ENCODE assay signal across 30 cellular contexts in genomic region chr15:95528920-95529319, GRCh38.
"Had no signal": no experiment of that assay in that cellular context is flagged by ENCODE, and none has a peak within 500 bp of the region (broad histone marks: within the 10 kb centered on the region; RNA-seq: fewer than 3 reads in every experiment).

No MANE protein-coding gene starts in this region.

- H3K4me3 Mint-ChIP-seq: natural killer cell; nephron; neural progenitor cell; stimulated activated memory B cell treated with anti-CD40 and anti-IgM and Interleukin-4, amounts not matched to agents 10 μg/mL and 1 μg/mL and 100 μg/mL, for 72 hours; stimulated activated naive CD8-positive, alpha-beta T cell treated with anti-CD3 and anti-CD28 coated beads, Interleukin-15, amount 100 ng/mL, for 72 hours had no signal

- H3K4me1 Mint-ChIP-seq: natural killer cell; stimulated activated memory B cell treated with anti-CD40 and anti-IgM and Interleukin-4, amounts not matched to agents 10 μg/mL and 1 μg/mL and 100 μg/mL, for 72 hours; stimulated activated naive CD8-positive, alpha-beta T cell treated with anti-CD3 and anti-CD28 coated beads, Interleukin-15, amount 100 ng/mL, for 72 hours had no signal

- H3K9ac ChIP-seq: neural progenitor cell, parathyroid adenoma had no signal

- DNase-seq: natural killer cell; occipital lobe; ovary; posterior cingulate gyrus; psoas muscle; right cardiac atrium; right lobe of liver; sigmoid colon; small intestine; stimulated activated CD4-positive, alpha-beta T cell treated with anti-CD3 and anti-CD28 coated beads, Interleukin-15, amount 100 ng/mL, for 24 hours; stimulated activated CD4-positive, alpha-beta T cell treated with anti-CD3 and anti-CD28 coated beads, Interleukin-2, amount 100 ng/mL, for 24 hours; stimulated activated CD4-positive, alpha-beta T cell treated with anti-CD3 and anti-CD28 coated beads, Interleukin-2, amount 100 ng/mL, for 48 hours; stimulated activated CD4-positive, alpha-beta T cell treated with anti-CD3 and anti-CD28 coated beads, Interleukin-4, amount 100 ng/mL, for 4 hours; stimulated activated CD8-positive, alpha-beta memory T cell treated with anti-CD3 and anti-CD28 coated beads, Interleukin-4, amount 100 ng/mL, for 48 hours; stimulated activated naive CD4-positive, alpha-beta T cell; stimulated activated naive CD8-positive, alpha-beta T cell treated with anti-CD3 and anti-CD28 coated beads, Interleukin-15, amount 100 ng/mL, for 72 hours; stimulated activated naive CD8-positive, alpha-beta T cell treated with anti-CD3 and anti-CD28 coated beads, Interleukin-15, Interleukin-2, amounts not matched to agents 100 U/mL and 50 U/mL, for 24 hours; substantia nigra; testis; tibial artery; transverse colon; upper lobe of left lung had no signal

- H3K79me2 ChIP-seq: parathyroid adenoma had no signal

- FAIRE-seq: small intestine, urothelium cell line had no signal

- ATAC-seq: natural killer cell; psoas muscle; right cardiac atrium; right lobe of liver; stimulated activated memory B cell treated with anti-CD40 and anti-IgM and Interleukin-4, amounts not matched to agents 10 μg/mL and 1 μg/mL and 100 μg/mL, for 72 hours; stimulated activated naive CD8-positive, alpha-beta T cell treated with anti-CD3 and anti-CD28 coated beads, Interleukin-15, amount 100 ng/mL, for 72 hours; stimulated activated naive CD8-positive, alpha-beta T cell treated with anti-CD3 and anti-CD28 coated beads, Interleukin-15, Interleukin-2, amounts not matched to agents 100 U/mL and 50 U/mL, for 24 hours had no signal

- H3K4me1 ChIP-seq: parathyroid adenoma, psoas muscle, right lobe of liver, sigmoid colon, suprapubic skin, testis, transverse colon, upper lobe of left lung, vagina had no signal

- H3K4me2 ChIP-seq: neural progenitor cell had no signal

- H3K27ac ChIP-seq: neural progenitor cell, ovary, parathyroid adenoma, psoas muscle, right lobe of liver, sigmoid colon, suprapubic skin, testis, tibial artery, transverse colon, upper lobe of left lung, vagina had no signal

- H3K27me3 Mint-ChIP-seq: progenitor cell of endocrine pancreas; stimulated activated memory B cell treated with anti-CD40 and anti-IgM and Interleukin-4, amounts not matched to agents 10 μg/mL and 1 μg/mL and 100 μg/mL, for 72 hours had no signal

- H3K27me3 ChIP-seq: neural progenitor cell, ovary, right lobe of liver, sigmoid colon, suprapubic skin, testis, tibial artery, transverse colon, upper lobe of left lung, vagina had no signal

- H3K36me3 Mint-ChIP-seq: stimulated activated memory B cell treated with anti-CD40 and anti-IgM and Interleukin-4, amounts not matched to agents 10 μg/mL and 1 μg/mL and 100 μg/mL, for 72 hours had no signal

- H3K9me3 ChIP-seq: ovary, psoas muscle, right lobe of liver, sigmoid colon, testis, tibial artery, transverse colon, vagina had no signal

- H3K36me3 ChIP-seq: neural progenitor cell, ovary, right lobe of liver, sigmoid colon, suprapubic skin, tibial artery, transverse colon, upper lobe of left lung, vagina had no signal

- H2AFZ ChIP-seq: neural progenitor cell, parathyroid adenoma had no signal

- H3K27ac Mint-ChIP-seq: natural killer cell; nephron; neural progenitor cell; progenitor cell of endocrine pancreas; stimulated activated memory B cell treated with anti-CD40 and anti-IgM and Interleukin-4, amounts not matched to agents 10 μg/mL and 1 μg/mL and 100 μg/mL, for 72 hours; stimulated activated naive CD8-positive, alpha-beta T cell treated with anti-CD3 and anti-CD28 coated beads, Interleukin-15, amount 100 ng/mL, for 72 hours had no signal

- H3K4me3 ChIP-seq: neural progenitor cell, ovary, psoas muscle, right lobe of liver, sigmoid colon, suprapubic skin, testis, tibial artery, transverse colon, upper lobe of left lung, vagina had no signal
